In the genomic region with DNA sequence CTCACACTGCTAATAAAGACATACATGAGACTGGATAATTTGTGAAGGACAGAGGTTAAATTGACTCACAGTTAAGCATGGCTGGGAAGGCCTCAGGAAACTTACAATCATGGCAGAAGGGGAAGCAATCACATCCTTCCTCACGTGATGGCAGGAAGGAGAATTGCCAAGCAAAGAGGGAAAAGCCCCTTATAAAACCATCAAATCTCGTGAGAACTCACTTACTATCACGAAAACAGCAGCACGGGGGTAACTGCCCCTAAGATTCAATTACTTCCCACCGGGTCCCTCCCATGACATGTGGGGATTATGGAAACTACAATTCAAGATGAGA, we compare ENCODE assay signal across 16 cellular contexts.
DNase-seq lines count a peak whose midpoint lies in the region; ATAC-seq and TF ChIP-seq lines count a peak whose summit lies in the region.
"Had no signal": no experiment of that assay in that cellular context is flagged by ENCODE, and none has a peak within 500 bp of the region (broad histone marks: within the 10 kb centered on the region; RNA-seq: fewer than 3 reads in every experiment).

No MANE protein-coding gene starts in this region.

- H3K4me1 Mint-ChIP-seq in activated CD8-positive, alpha-beta memory T cell treated with anti-CD3 and anti-CD28 coated beads, Interleukin-2, amount 10 ng/mL, durations not matched to agents 7 days and 5 days: peaks cover 97% of the 10 kb centered on the region
- peaks cover 77% of the 10 kb centered on the region for H3K4me1 Mint-ChIP-seq in activated B cell treated with CpG ODN at 0.5 μM for 24 hours

- H3K27me3 ChIP-seq in effector memory CD4-positive, alpha-beta T cell (replicated peaks; ENCODE audit: control insufficient read depth, insufficient read depth, low read length, poor library complexity, severe bottlenecking): no peaks in the 10 kb centered on the region
- H3K27me3 ChIP-seq in spleen (replicated peaks in 1 of 7) (no peaks in the 10 kb centered on the region), upper lobe of left lung (no peaks in the 10 kb centered on the region)

- no peak for DNase-seq in activated CD8-positive, alpha-beta memory T cell treated with anti-CD3 and anti-CD28 coated beads, Interleukin-2, amount 10 ng/mL, durations not matched to agents 7 days and 5 days
- no peak for DNase-seq in activated CD8-positive, alpha-beta memory T cell treated with anti-CD3 and anti-CD28 coated beads, Interleukin-2, amount 50 U/mL, for 4 hours
- DNase-seq in activated B cell treated with CpG ODN at 0.5 μM for 24 hours (no peak), spleen (no peak), T1000 (lab: John Stamatoyannopoulos, UW) (no peak), upper lobe of left lung (no peak)
- DNase-seq in effector memory CD4-positive, alpha-beta T cell: no peak
- DNase-seq: activated CD8-positive, alpha-beta memory T cell treated with anti-CD3 and anti-CD28 coated beads for 24 hours; activated gamma-delta T cell; C1 segment of cervical spinal cord; DMS79; H9; lower lobe of right lung; NCI-H524; RPMI8226 had no signal

- WGBS in spleen, 5 donors: 50 to 67% (median 52%) methylated on average over 5 of the region's 5 CpGs
- 69 to 73% methylated on average over 5 of the region's 5 CpGs for WGBS in upper lobe of left lung, 2 donors

- H3K4me3 Mint-ChIP-seq in activated CD8-positive, alpha-beta memory T cell treated with anti-CD3 and anti-CD28 coated beads, Interleukin-2, amount 10 ng/mL, durations not matched to agents 7 days and 5 days: peak overlapping the region; percentile 64
- H3K4me3 Mint-ChIP-seq in activated B cell treated with CpG ODN at 0.5 μM for 24 hours: no peak overlapping the region
- H3K4me3 Mint-ChIP-seq: H9 had no signal

- H3K27ac Mint-ChIP-seq in activated CD8-positive, alpha-beta memory T cell treated with anti-CD3 and anti-CD28 coated beads, Interleukin-2, amount 10 ng/mL, durations not matched to agents 7 days and 5 days: peak overlapping the region; percentile 99
- peak overlapping the region; percentile 10 for H3K27ac Mint-ChIP-seq in activated B cell treated with CpG ODN at 0.5 μM for 24 hours

- no peak for TF ChIP-seq EP300 in upper lobe of left lung (IDR thresholded peaks at IDR 0.05)

- CTCF ChIA-PET in activated CD8-positive, alpha-beta memory T cell treated with anti-CD3 and anti-CD28 coated beads, Interleukin-2, amount 10 ng/mL, durations not matched to agents 7 days and 5 days (lab: Charles Lee): interaction anchor here (1.1 to 3.2 kb wide), 6 partner anchors 10 to 227 kb away, joined by 3 to 13 read pairs (median 6); no protein-coding TSS in a partner anchor
- CTCF ChIA-PET in activated B cell treated with CpG ODN at 0.5 μM for 24 hours (lab: Charles Lee): no interaction called here

- H3K4me3 ChIP-seq in effector memory CD4-positive, alpha-beta T cell (ENCODE audit: insufficient read depth, low read depth, low read length, poor library complexity, severe bottlenecking): no peak overlapping the region
- H3K4me3 ChIP-seq in spleen (no peak overlapping the region), upper lobe of left lung (no peak overlapping the region)
- H3K4me3 ChIP-seq: lower lobe of right lung had no signal

- no peaks in the 10 kb centered on the region for H3K9me3 ChIP-seq in effector memory CD4-positive, alpha-beta T cell (ENCODE audit: control insufficient read depth, low read length)
- H3K9me3 ChIP-seq in spleen (no peaks in the 10 kb centered on the region), upper lobe of left lung (no peaks in the 10 kb centered on the region)
- H3K9me3 ChIP-seq: lower lobe of right lung had no signal

- TF ChIP-seq CTCF in activated B cell treated with CpG ODN at 0.5 μM for 24 hours (IDR thresholded peaks at IDR 0.05) (no peak), spleen (IDR thresholded peaks at IDR 0.05 in 8 of 11, conservative IDR thresholded peaks at IDR 0.05 in 3 of 11) (no peak), upper lobe of left lung (IDR thresholded peaks at IDR 0.05) (no peak)

- TF ChIP-seq POLR2A in spleen (IDR thresholded peaks at IDR 0.05) (no peak), upper lobe of left lung (IDR thresholded peaks at IDR 0.05) (no peak)

- POLR2A ChIA-PET in activated B cell treated with CpG ODN at 0.5 μM for 24 hours (lab: Charles Lee): no interaction called here

- intact Hi-C loops in activated B cell treated with CpG ODN at 0.5 μM for 24 hours (cut with micrococcal nuclease): no loop called here
- intact Hi-C loops in spleen (cut with DNase I; ENCODE audit: low total_unique reads): no loop called here

- no peaks in the 10 kb centered on the region for H3K27me3 Mint-ChIP-seq in activated CD8-positive, alpha-beta memory T cell treated with anti-CD3 and anti-CD28 coated beads, Interleukin-2, amount 10 ng/mL, durations not matched to agents 7 days and 5 days
- H3K27me3 Mint-ChIP-seq in activated B cell treated with CpG ODN at 0.5 μM for 24 hours: no peaks in the 10 kb centered on the region

- ATAC-seq in activated CD8-positive, alpha-beta memory T cell treated with anti-CD3 and anti-CD28 coated beads, Interleukin-2, amount 10 ng/mL, durations not matched to agents 7 days and 5 days: no peak
- ATAC-seq in activated B cell treated with CpG ODN at 0.5 μM for 24 hours (ENCODE audit: low read depth) (no peak), GM18873 (IDR thresholded peaks at IDR 0.05; ENCODE audit: low FRiP score, unreplicated experiment) (no peak), upper lobe of left lung (ENCODE audit: low FRiP score in 2 of 2) (no peak)
- ATAC-seq: lower lobe of right lung had no signal

- no peaks in the 10 kb centered on the region for H3K9me3 Mint-ChIP-seq in activated CD8-positive, alpha-beta memory T cell treated with anti-CD3 and anti-CD28 coated beads, Interleukin-2, amount 10 ng/mL, durations not matched to agents 7 days and 5 days (ENCODE audit: low read depth)
- no peaks in the 10 kb centered on the region for H3K9me3 Mint-ChIP-seq in activated B cell treated with CpG ODN at 0.5 μM for 24 hours
- H3K9me3 Mint-ChIP-seq: H9 had no signal

- peak overlapping the region; percentile 91 for H3K27ac ChIP-seq in effector memory CD4-positive, alpha-beta T cell (ENCODE audit: insufficient read depth, low read length, poor library complexity, severe bottlenecking)
- H3K27ac ChIP-seq in spleen (peak overlapping the region in 7 of 8 donors; percentile 2 to 92 (median 81)), upper lobe of left lung (peak overlapping the region in 1 of 4 donors; percentile 54)
- H3K27ac ChIP-seq: lower lobe of right lung had no signal

- peaks cover 39% of the 10 kb centered on the region for H3K36me3 Mint-ChIP-seq in activated CD8-positive, alpha-beta memory T cell treated with anti-CD3 and anti-CD28 coated beads, Interleukin-2, amount 10 ng/mL, durations not matched to agents 7 days and 5 days
- peaks cover 11% of the 10 kb centered on the region for H3K36me3 Mint-ChIP-seq in activated B cell treated with CpG ODN at 0.5 μM for 24 hours (ENCODE audit: low read depth)

- peaks cover 70% of the 10 kb centered on the region for H3K4me1 ChIP-seq in effector memory CD4-positive, alpha-beta T cell (ENCODE audit: control insufficient read depth, insufficient read depth, low read length, poor library complexity, severe bottlenecking)
- H3K4me1 ChIP-seq in spleen (peaks cover 31 to 100% (median 80%) of the 10 kb centered on the region in 6 donors), upper lobe of left lung (peaks cover 19 to 33% (median 26%) of the 10 kb centered on the region in 4 donors)

- peaks cover under 1% of the 10 kb centered on the region for H3K36me3 ChIP-seq in effector memory CD4-positive, alpha-beta T cell (ENCODE audit: control insufficient read depth, insufficient read depth, low read length)
- H3K36me3 ChIP-seq in spleen: no peaks in the 10 kb centered on the region
- no peaks in the 10 kb centered on the region for H3K36me3 ChIP-seq in upper lobe of left lung
- H3K36me3 ChIP-seq: lower lobe of right lung had no signal
